3 cellular contexts compared by ENCODE assay signal in genomic region chr2:145047554-145047953, GRCh38.
"Had no signal": no experiment of that assay in that cellular context is flagged by ENCODE, and none has a peak within 500 bp of the region (broad histone marks: within the 10 kb centered on the region; RNA-seq: fewer than 3 reads in every experiment).

No MANE protein-coding gene starts in this region.

- H3K4me3 ChIP-seq: GM12878 had no signal

- DNase-seq: GDM1, GF-D8 had no signal
